ENCODE assay signal across 18 cellular contexts in the genomic region with DNA sequence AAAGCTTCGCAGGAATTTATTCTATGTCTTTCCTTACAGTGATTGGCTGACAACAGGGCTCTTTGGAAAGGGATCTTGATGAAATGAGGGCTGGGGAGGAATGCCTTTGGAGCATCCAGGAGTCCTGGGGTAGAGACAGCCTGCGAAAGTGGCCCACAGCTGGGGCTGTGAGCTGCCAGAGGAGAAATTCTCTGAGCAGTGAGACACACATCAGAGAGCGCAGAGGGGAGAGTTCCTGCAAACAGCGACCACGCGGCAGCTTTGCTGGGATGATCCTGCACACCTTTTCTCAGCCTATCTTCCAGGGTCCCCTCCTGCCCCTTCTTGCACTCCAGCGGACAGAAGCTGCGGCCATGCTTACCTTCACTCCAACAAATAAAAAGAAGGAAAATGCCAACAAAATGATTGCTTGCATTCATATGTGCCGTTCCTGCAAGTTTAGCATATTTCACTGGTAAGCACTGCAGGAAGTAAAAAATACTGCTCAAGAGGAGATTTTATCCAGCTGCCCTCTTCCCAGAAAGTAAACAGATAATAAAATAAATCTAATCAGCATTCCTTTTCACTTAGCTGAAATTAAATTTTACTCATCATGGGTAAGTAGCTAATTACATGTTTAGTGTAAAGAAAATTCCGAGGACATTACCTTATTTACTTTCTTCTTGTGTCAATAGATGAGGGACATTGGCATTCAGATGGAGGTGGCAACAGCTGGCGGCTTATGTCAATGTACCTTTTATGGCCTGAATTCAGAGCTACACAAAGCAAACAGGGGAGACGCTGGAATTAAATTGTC.
DNase-seq lines count a peak whose midpoint lies in the region; ATAC-seq lines count a peak whose summit lies in the region.
"Had no signal": no experiment of that assay in that cellular context is flagged by ENCODE, and none has a peak within 500 bp of the region (broad histone marks: within the 10 kb centered on the region; RNA-seq: fewer than 3 reads in every experiment).

No MANE protein-coding gene starts in this region.

- H2BK5ac ChIP-seq in mesenchymal stem cell (ENCODE audit: low read depth, low read length, poor library complexity, severe bottlenecking), result no peak overlapping the region

- H3K27ac ChIP-seq in mesenchymal stem cell (ENCODE audit: low read length, poor library complexity, severe bottlenecking), result no peak overlapping the region
- H3K27ac ChIP-seq in SJCRH30, result no peak overlapping the region
- H3K27ac ChIP-seq: vagina had no signal

- no peaks in the 10 kb centered on the region for H3K79me1 ChIP-seq in mesenchymal stem cell (replicated peaks; ENCODE audit: low read length, poor library complexity, severe bottlenecking)

- H3K18ac ChIP-seq in mesenchymal stem cell (ENCODE audit: low read depth in 1 of 2, low read length in 2 of 2), result no peak overlapping the region

- 82% methylated on average over 12 of the region's 12 CpGs for WGBS in mesenchymal stem cell

- H3K23ac ChIP-seq in mesenchymal stem cell (ENCODE audit: low read length in 2 of 2), result no peak overlapping the region

- no peak overlapping the region for H2BK120ac ChIP-seq in mesenchymal stem cell (ENCODE audit: low read depth, low read length)

- peak; percentile 43 for DNase-seq in DMS153 treated with DMSO at 0.1 percent for 48 hours (lab: John Stamatoyannopoulos, UW; ENCODE audit: unreplicated experiment)
- DNase-seq in NCI-H1092 treated with DMSO at 0.1 percent for 48 hours (lab: John Stamatoyannopoulos, UW), result peak; percentile 76
- DNase-seq in NCI-H748 (lab: John Stamatoyannopoulos, UW; ENCODE audit: unreplicated experiment), result peak; percentile 97
- DNase-seq in mesenchymal stem cell, result no peak
- no peak for DNase-seq in SJCRH30
- DNase-seq in COLO829 (ENCODE audit: low spot score), result no peak
- DNase-seq: activated CD4-positive, alpha-beta T cell treated with anti-CD3 and anti-CD28 coated beads, Interleukin-2, amount 50 U/mL, for 4 hours; activated naive CD8-positive, alpha-beta T cell treated with anti-CD3 and anti-CD28 coated beads, Interleukin-2, amount 50 U/mL, for 24 hours; activated T-cell treated with anti-CD3 and anti-CD28 coated beads, Interleukin-2, amount 50 U/mL, for 1 hour; effector CD8-positive, alpha-beta T cell; hippocampal formation; left cardiac atrium; NCI-H2171 treated with DMSO at 0.1 percent for 48 hours; OCI-M1; stimulated activated naive CD8-positive, alpha-beta T cell treated with anti-CD3 and anti-CD28 coated beads, Interleukin-15, amount 100 ng/mL, for 72 hours had no signal

- H3K9ac ChIP-seq in mesenchymal stem cell (ENCODE audit: low read length), result no peak overlapping the region

- H2AK5ac ChIP-seq in mesenchymal stem cell (ENCODE audit: low read length, severe bottlenecking), result no peak overlapping the region

- no peak overlapping the region for H4K91ac ChIP-seq in mesenchymal stem cell (ENCODE audit: low read length)

- H3K4me3 ChIP-seq in mesenchymal stem cell (ENCODE audit: insufficient read depth in 1 of 2, low read depth in 1 of 2, low read length in 2 of 2) (peak overlapping the region in 1 of 2 experiments; percentile 42), SJCRH30 (no peak overlapping the region)
- H3K4me3 ChIP-seq: vagina had no signal

- ATAC-seq in HG02798 (IDR thresholded peaks at IDR 0.05; ENCODE audit: poor library complexity, unreplicated experiment) (no peak), GM19463 (IDR thresholded peaks at IDR 0.05; ENCODE audit: unreplicated experiment) (no peak)
- ATAC-seq: activated naive CD8-positive, alpha-beta T cell treated with anti-CD3 and anti-CD28 coated beads, Interleukin-2, amount 50 U/mL, for 24 hours; left cardiac atrium; stimulated activated naive CD8-positive, alpha-beta T cell treated with anti-CD3 and anti-CD28 coated beads, Interleukin-15, amount 100 ng/mL, for 72 hours had no signal

- H3K14ac ChIP-seq in mesenchymal stem cell (ENCODE audit: low read length in 2 of 2), result no peak overlapping the region

- H3K36me3 ChIP-seq in mesenchymal stem cell (ENCODE audit: control insufficient read depth in 1 of 2, insufficient read depth in 2 of 2, low read depth in 1 of 2, low read length in 2 of 2) (no peaks in the 10 kb centered on the region), SJCRH30 (no peaks in the 10 kb centered on the region)
- H3K36me3 ChIP-seq: vagina had no signal

- no peak overlapping the region for H4K8ac ChIP-seq in mesenchymal stem cell (ENCODE audit: low read length)

- H3K4me1 ChIP-seq in mesenchymal stem cell (ENCODE audit: control insufficient read depth, insufficient read depth, low read depth, low read length) (no peaks in the 10 kb centered on the region), SJCRH30 (no peaks in the 10 kb centered on the region)

- H3K27me3 ChIP-seq in mesenchymal stem cell (ENCODE audit: control insufficient read depth in 1 of 2, insufficient read depth in 1 of 2, low read length in 2 of 2) (peaks cover 0 to 4% of the 10 kb centered on the region in 2 experiments), SJCRH30 (no peaks in the 10 kb centered on the region)
- H3K27me3 ChIP-seq: vagina had no signal

- H3K9me3 ChIP-seq in mesenchymal stem cell (ENCODE audit: control insufficient read depth, low read length) (no peaks in the 10 kb centered on the region), SJCRH30 (replicated peaks) (no peaks in the 10 kb centered on the region)
- H3K9me3 ChIP-seq: vagina had no signal

- no peak overlapping the region for H2AFZ ChIP-seq in mesenchymal stem cell (ENCODE audit: low read depth, low read length)

- H2BK15ac ChIP-seq in mesenchymal stem cell (ENCODE audit: low read depth, poor library complexity, severe bottlenecking), result no peak overlapping the region

- H3K4me2 ChIP-seq in mesenchymal stem cell (ENCODE audit: low read length, poor library complexity, severe bottlenecking), result peak overlapping the region; percentile 41

- no peak overlapping the region for H3K4ac ChIP-seq in mesenchymal stem cell (ENCODE audit: low read depth in 1 of 2, low read length in 2 of 2)

- no peak overlapping the region for H2BK12ac ChIP-seq in mesenchymal stem cell (ENCODE audit: low read length in 2 of 2)

Comparison
In these comparisons a context has a peak if more than half of its experiments do, and no peak if none do; other contexts are left out.
1. DNase-seq: peak in DMS153 treated with DMSO at 0.1 percent for 48 hours (single experiment), NCI-H1092 treated with DMSO at 0.1 percent for 48 hours (single experiment) and NCI-H748 (single experiment); none in mesenchymal stem cell (single experiment), SJCRH30 (0 of 2) and COLO829 (single experiment).